In the genomic region with DNA sequence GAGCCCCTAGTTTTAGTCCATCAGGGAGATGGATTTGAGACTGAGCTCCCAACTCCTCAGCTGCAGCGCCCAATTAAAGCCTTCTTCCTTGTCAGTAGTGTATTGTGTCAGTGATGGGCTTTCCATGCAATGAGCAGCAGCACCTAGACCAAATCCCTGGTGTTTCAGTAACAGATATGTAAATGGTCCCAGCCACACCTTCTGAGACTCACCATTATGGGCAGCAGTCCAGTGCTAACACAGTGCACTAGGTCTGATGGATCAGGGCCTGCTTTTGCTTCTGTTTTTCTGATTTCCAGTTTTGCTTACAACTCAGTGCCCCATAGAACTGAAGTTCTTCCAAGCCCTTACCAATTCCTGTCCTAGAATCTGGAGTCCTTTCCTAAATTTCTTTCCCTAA, we compare ENCODE assay signal across 18 cellular contexts. TPM values are rescaled to one million over a fixed set of nuclear protein-coding genes. Genes with fewer than 3 reads are reported as not detected.
DNase-seq lines count a peak whose midpoint lies in the region; TF ChIP-seq lines count a peak whose summit lies in the region.
"Had no signal": no experiment of that assay in that cellular context is flagged by ENCODE, and none has a peak within 500 bp of the region (broad histone marks: within the 10 kb centered on the region; RNA-seq: fewer than 3 reads in every experiment).

No MANE protein-coding gene starts in this region.

- TF ChIP-seq CTCF in breast epithelium (IDR thresholded peaks at IDR 0.05) (no peak), MCF 10A (IDR thresholded peaks at IDR 0.05; ENCODE audit: unreplicated experiment) (no peak), testis (IDR thresholded peaks at IDR 0.05) (no peak)

- intact Hi-C loops in breast epithelium (cut with DNase I; ENCODE audit: low total_unique reads) = no loop called here
- intact Hi-C loops in MCF 10A (cut with micrococcal nuclease) = no loop called here
- intact Hi-C loops in testis (cut with DNase I; ENCODE audit: low total_unique reads) = no loop called here

- no peak overlapping the region for H3K4me3 ChIP-seq in breast epithelium
- H3K4me3 ChIP-seq in testis = no peak overlapping the region
- H3K4me3 ChIP-seq: A549; BLaER1 treated with 17β-estradiol and CSF1 and Interleukin-3, amounts not matched to agents 10 nM and 100 nM had no signal

- TF ChIP-seq POLR2A in breast epithelium (IDR thresholded peaks at IDR 0.05) = no peak
- no peak for TF ChIP-seq POLR2A in testis (IDR thresholded peaks at IDR 0.05)

- BruUV-seq in MCF 10A (replicated peaks; lab: Mats Ljungman, UMichigan) = no TSS peak

- H3K9me3 ChIP-seq in breast epithelium = no peaks in the 10 kb centered on the region
- no peaks in the 10 kb centered on the region for H3K9me3 ChIP-seq in testis
- H3K9me3 ChIP-seq: A549 had no signal

- H3K4me3 Mint-ChIP-seq in MCF 10A (ENCODE audit: unreplicated experiment) = no peak overlapping the region
- H3K4me3 Mint-ChIP-seq: B cell; CD4-positive, alpha-beta T cell; CD8-positive, alpha-beta T cell had no signal

- H3K27me3 ChIP-seq in breast epithelium = no peaks in the 10 kb centered on the region
- H3K27me3 ChIP-seq in testis = no peaks in the 10 kb centered on the region
- H3K27me3 ChIP-seq: BLaER1 treated with 17β-estradiol and CSF1 and Interleukin-3, amounts not matched to agents 10 nM and 100 nM had no signal

- CTCF ChIA-PET in MCF 10A (lab: Yijun Ruan, JAX) = no interaction called here

- H3K4me1 ChIP-seq in breast epithelium (no peaks in the 10 kb centered on the region), testis (no peaks in the 10 kb centered on the region)
- H3K4me1 ChIP-seq: A549; BLaER1 treated with 17β-estradiol and CSF1 and Interleukin-3, amounts not matched to agents 10 nM and 100 nM; Caco-2 had no signal

- POLR2A ChIA-PET in MCF 10A (lab: Yijun Ruan, JAX) = no interaction called here

- 93 to 100% methylated on average over 1 of the region's 1 CpG for WGBS in testis, 2 donors

- no peak overlapping the region for H3K27ac Mint-ChIP-seq in MCF 10A (ENCODE audit: low read depth, unreplicated experiment)
- H3K27ac Mint-ChIP-seq: B cell; CD4-positive, alpha-beta T cell; CD8-positive, alpha-beta T cell had no signal

- no peak for DNase-seq in breast epithelium (ENCODE audit: low spot score in 2 of 2)
- DNase-seq in MCF 10A (ENCODE audit: unreplicated experiment) = no peak
- peak; percentile 1 for DNase-seq in renal cortical epithelial cell (ENCODE audit: low read depth)
- DNase-seq in testis = no peak
- DNase-seq in foreskin melanocyte = no peak
- DNase-seq in occipital lobe (lab: John Stamatoyannopoulos, UW) = no peak
- DNase-seq: AML-193; Caco-2; Calu3; CD4-positive, alpha-beta T cell; CD8-positive, alpha-beta T cell; DMS79 treated with DMSO at 0.1 percent for 48 hours; GF-D8 had no signal

- no peaks in the 10 kb centered on the region for H3K36me3 Mint-ChIP-seq in MCF 10A (ENCODE audit: insufficient read depth, unreplicated experiment)
- H3K36me3 Mint-ChIP-seq: CD8-positive, alpha-beta T cell had no signal

- peaks cover 76% of the 10 kb centered on the region for H3K27me3 Mint-ChIP-seq in MCF 10A (ENCODE audit: insufficient read depth, unreplicated experiment)
- H3K27me3 Mint-ChIP-seq: B cell; CD4-positive, alpha-beta T cell had no signal

- no peaks in the 10 kb centered on the region for H3K4me1 Mint-ChIP-seq in MCF 10A (ENCODE audit: insufficient read depth, unreplicated experiment)

- H3K9me3 Mint-ChIP-seq in MCF 10A (ENCODE audit: unreplicated experiment) = no peaks in the 10 kb centered on the region
- H3K9me3 Mint-ChIP-seq: CD4-positive, alpha-beta T cell; CD8-positive, alpha-beta T cell had no signal

- H3K36me3 ChIP-seq in breast epithelium (no peaks in the 10 kb centered on the region), testis (ENCODE audit: low read depth, missing control alignments) (no peaks in the 10 kb centered on the region)
- H3K36me3 ChIP-seq: BLaER1 treated with 17β-estradiol and CSF1 and Interleukin-3, amounts not matched to agents 10 nM and 100 nM had no signal

- H3K27ac ChIP-seq in breast epithelium (peak overlapping the region; percentile 34 to 63), testis (peak overlapping the region; percentile 12 to 55)
- H3K27ac ChIP-seq: 22Rv1; A549; BLaER1 treated with 17β-estradiol and CSF1 and Interleukin-3, amounts not matched to agents 10 nM and 100 nM; C4-2B had no signal

RNA-seq across cellular contexts. Expression of gene MIR17HG, which starts 41.8 kb away (rescaled TPM):
- 1 to 10 TPM; 1.9 to 6.7 (median 6.6) TPM for total RNA-seq in breast epithelium
- total RNA-seq in MCF 10A (2022) = 3.1 and 8.1 TPM in 2 replicates
- total RNA-seq in renal cortical epithelial cell = 5.2 and 10.6 TPM in 2 replicates
- 1 to 10 TPM; 7.4 to 7.7 TPM for total RNA-seq in testis
- polyA plus RNA-seq in testis (ENCODE audit: insufficient read depth, low read depth, low replicate concordance) = 3.3 TPM
- 67.1 TPM for total RNA-seq in occipital lobe
